Comparison of ENCODE assay signal across 1 cellular context in the genomic region with DNA sequence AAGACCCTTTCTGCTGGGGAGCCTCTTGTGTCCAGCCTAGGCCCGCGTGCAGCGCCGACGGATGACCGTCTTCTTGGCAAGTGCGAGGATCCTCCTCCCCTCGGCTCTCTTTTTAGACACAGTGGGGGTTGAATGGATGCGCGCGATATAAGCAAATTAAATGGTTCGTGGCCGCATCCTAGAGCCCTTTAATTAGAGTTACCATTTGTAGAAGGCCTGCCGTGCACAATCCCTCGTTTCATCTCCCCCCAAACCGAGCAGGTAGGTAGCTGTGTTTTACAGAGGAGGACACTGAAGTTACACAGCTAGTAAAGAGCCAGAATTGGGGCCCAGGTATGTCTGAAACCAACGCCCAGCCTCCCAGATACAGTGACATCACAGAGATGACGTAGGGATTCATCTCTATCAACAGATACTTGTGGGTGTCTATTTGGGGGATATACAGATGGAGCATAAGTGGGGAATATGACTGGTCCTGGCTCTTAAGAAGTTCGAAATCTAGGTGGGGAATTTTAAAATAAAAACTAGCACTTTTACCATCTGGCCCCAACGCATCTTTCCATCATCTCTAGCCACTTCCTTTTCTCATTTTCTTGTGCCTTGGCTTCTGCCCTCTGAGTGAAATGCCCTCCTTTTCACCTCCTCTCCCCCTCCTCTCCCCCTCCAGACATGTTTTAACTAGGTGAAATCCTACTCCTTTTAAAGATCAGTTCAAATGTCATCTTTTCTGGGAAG.
TF ChIP-seq lines count a peak whose summit lies in the region.

No MANE protein-coding gene starts in this region.

TF ChIP-seq in endothelial cell of umbilical vein, 7 proteins besides CTCF, POLR2A, EP300 and RAD21:
- TF ChIP-seq MYC (IDR thresholded peaks at IDR 0.05; ENCODE audit: low read depth, low read length) = no peak
- TF ChIP-seq GATA2 (IDR thresholded peaks at IDR 0.05; ENCODE audit: insufficient read depth, insufficient read length, low read depth, low read length) = no peak
- TF ChIP-seq JUN (IDR thresholded peaks at IDR 0.05; ENCODE audit: borderline replicate concordance, insufficient read depth, insufficient read length, low read depth) = no peak
- no peak for TF ChIP-seq EZH2 (IDR thresholded peaks at IDR 0.05; ENCODE audit: borderline replicate concordance, low read depth, low read length, severe bottlenecking)
- TF ChIP-seq MAX (IDR thresholded peaks at IDR 0.05; ENCODE audit: insufficient read depth, insufficient read length) = no peak
- no peak for TF ChIP-seq POLR2AphosphoS5 (IDR thresholded peaks at IDR 0.05; ENCODE audit: insufficient read depth, low read depth, low read length)
- no peak for TF ChIP-seq FOS (IDR thresholded peaks at IDR 0.05; ENCODE audit: borderline replicate concordance, insufficient read depth, low read length)
